Comparison of ENCODE assay signal across 29 cellular contexts in the genomic region with DNA sequence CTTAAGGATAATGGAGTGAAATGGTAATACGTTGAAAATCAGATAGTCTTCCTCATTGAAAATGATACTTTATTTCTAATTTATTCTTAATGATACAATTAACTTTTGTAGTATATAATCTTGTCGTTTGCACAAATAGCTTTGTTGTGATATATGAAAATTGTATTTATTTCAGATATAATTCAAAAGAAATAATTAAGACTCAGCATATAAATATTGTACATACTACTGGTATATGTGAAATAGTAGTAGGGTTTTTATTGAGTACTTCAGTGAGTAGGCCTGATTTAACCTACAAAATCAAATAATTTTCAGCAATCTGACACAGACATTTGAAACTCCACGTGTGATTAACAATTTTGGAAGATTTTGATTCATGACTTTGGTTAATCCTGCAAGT.
"Had no signal": no experiment of that assay in that cellular context is flagged by ENCODE, and none has a peak within 500 bp of the region (broad histone marks: within the 10 kb centered on the region; RNA-seq: fewer than 3 reads in every experiment).

No MANE protein-coding gene starts in this region.

- H3K9me3 Mint-ChIP-seq: dendritic cell treated with granulocyte-macrophage colony-stimulating factor and Interleukin-4, amounts not matched to agents 40 ng/mL and 50 ng/mL, for 4 days; endodermal cell; naive thymus-derived CD8-positive, alpha-beta T cell; nephron progenitor cell; type B pancreatic cell had no signal

- H3K27ac ChIP-seq: colonic mucosa, epithelial cell of prostate, gastroesophageal sphincter, heart left ventricle, hepatocyte, left lung, ovary, psoas muscle, sigmoid colon, testis, tibial artery had no signal

- ATAC-seq: esophagus mucosa; gastroesophageal sphincter; heart left ventricle; left cardiac atrium; naive thymus-derived CD8-positive, alpha-beta T cell; psoas muscle; right cardiac atrium; stimulated activated naive CD8-positive, alpha-beta T cell treated with anti-CD3 and anti-CD28 coated beads, Interleukin-15, Interleukin-2, amounts not matched to agents 100 U/mL and 50 U/mL, for 24 hours had no signal

- H3K9me3 ChIP-seq: colonic mucosa, gastroesophageal sphincter, heart left ventricle, left lung, ovary, psoas muscle, sigmoid colon, testis, tibial artery had no signal

- H3K36me3 ChIP-seq: ovary had no signal

- H3K4me3 ChIP-seq: colonic mucosa, gastroesophageal sphincter, heart left ventricle, hepatocyte, left lung, ovary, psoas muscle, sigmoid colon, testis, tibial artery had no signal

- DNase-seq: colonic mucosa; effector CD8-positive, alpha-beta T cell; endodermal cell; foreskin fibroblast; heart left ventricle; left cardiac atrium; left lung; mesendoderm; naive thymus-derived CD8-positive, alpha-beta T cell; nephron progenitor cell; nucleus accumbens; ovary; posterior cingulate gyrus; psoas muscle; right cardiac atrium; sigmoid colon; stimulated activated CD4-positive, alpha-beta T cell treated with anti-CD3 and anti-CD28 coated beads, Interleukin-15, amount 100 ng/mL, for 24 hours; stimulated activated CD4-positive, alpha-beta T cell treated with anti-CD3 and anti-CD28 coated beads, Interleukin-4, amount 100 ng/mL, for 1 hour; stimulated activated CD8-positive, alpha-beta memory T cell treated with anti-CD3 and anti-CD28 coated beads, Interleukin-4, amount 100 ng/mL, for 48 hours; stimulated activated naive CD8-positive, alpha-beta T cell treated with anti-CD3 and anti-CD28 coated beads, Interleukin-15, Interleukin-2, amounts not matched to agents 100 U/mL and 50 U/mL, for 24 hours; substantia nigra; testis; tibial artery had no signal

- H2AFZ ChIP-seq: hepatocyte had no signal

- H3K4me2 ChIP-seq: hepatocyte had no signal

- H3K27me3 Mint-ChIP-seq: dendritic cell treated with granulocyte-macrophage colony-stimulating factor and Interleukin-4, amounts not matched to agents 40 ng/mL and 50 ng/mL, for 4 days; naive thymus-derived CD8-positive, alpha-beta T cell; type B pancreatic cell had no signal

- H3K27me3 ChIP-seq: colonic mucosa, gastroesophageal sphincter, heart left ventricle, hepatocyte, left lung, ovary, sigmoid colon, testis, tibial artery had no signal

- H3K4me3 Mint-ChIP-seq: dendritic cell treated with granulocyte-macrophage colony-stimulating factor and Interleukin-4, amounts not matched to agents 40 ng/mL and 50 ng/mL, for 4 days; endodermal cell; naive thymus-derived CD8-positive, alpha-beta T cell; nephron progenitor cell; type B pancreatic cell had no signal

- H3K27ac Mint-ChIP-seq: dendritic cell treated with granulocyte-macrophage colony-stimulating factor and Interleukin-4, amounts not matched to agents 40 ng/mL and 50 ng/mL, for 4 days; endodermal cell; type B pancreatic cell had no signal
